In genomic region chr1:23867953-23868847, GRCh38 we compare ENCODE assay signal across 8 cellular contexts. TPM values are rescaled to one million over a fixed set of nuclear protein-coding genes. Genes with fewer than 3 reads are reported as not detected.
DNase-seq lines count a peak whose midpoint lies in the region; ATAC-seq and TF ChIP-seq lines count a peak whose summit lies in the region.

Gene FUCA1, minus strand, starts transcription at chr1:23868290. Its CDS starts 4 bp downstream, at chr1:23868286.

- no peaks in the 10 kb centered on the region for H3K27me3 ChIP-seq in kidney epithelial cell (ENCODE audit: control insufficient read depth, insufficient read depth, low read length)

- no peaks in the 10 kb centered on the region for H3K36me3 ChIP-seq in kidney epithelial cell (ENCODE audit: control insufficient read depth, insufficient read depth, low read length)

- peak; percentile 78 for TF ChIP-seq POLR2A in GM18951 (IDR thresholded peaks at IDR 0.05; ENCODE audit: extremely low read depth, insufficient read depth, insufficient read length)

- peak; percentile 89 for TF ChIP-seq CTCF in AG10803 (conservative IDR thresholded peaks at IDR 0.05; ENCODE audit: low read length)
- TF ChIP-seq CTCF in kidney epithelial cell (IDR thresholded peaks at IDR 0.05; ENCODE audit: insufficient read depth, low read length, poor library complexity, severe bottlenecking), result peak; percentile 95

- in situ Hi-C loops in GM18951 (cut with MboI; ENCODE audit: low sequenced_read_pairs, unreplicated experiment), result loop anchor here (10.0 kb wide), 1 partner anchor 53 kb away; no protein-coding TSS in a partner anchor

- ATAC-seq in HG03196 (IDR thresholded peaks at IDR 0.05; ENCODE audit: unreplicated experiment), result peak; percentile 76

- DNase-seq in AG10803 (ENCODE audit: low read depth) (peak; percentile 70), NCI-H345 (lab: John Stamatoyannopoulos, UW) (peak; percentile 97), cerebellum (ENCODE audit: low spot score) (peak; percentile 98), kidney epithelial cell (ENCODE audit: low read depth) (peak; percentile 66)
- peak; percentile 92 for DNase-seq in activated CD4-positive, CD25-positive, alpha-beta regulatory T cell treated with anti-CD3 and anti-CD28 coated beads, Interleukin-2, amount 50 U/mL, for 72 hours
- DNase-seq in stimulated activated CD4-positive, alpha-beta T cell treated with anti-CD3 and anti-CD28 coated beads, Interleukin-15, amount 100 ng/mL, for 48 hours (ENCODE audit: low read depth in 2 of 2), result peak; percentile 85 to 93

- H3K4me3 ChIP-seq in AG10803 (ENCODE audit: low read length) (peak within 1 kb of the TSS; percentile 64), kidney epithelial cell (ENCODE audit: low read depth, low read length) (peak within 1 kb of the TSS; percentile 89)

RNA-seq across cellular contexts. Expression of gene FUCA1, which starts in this region (rescaled TPM):
- total RNA-seq in cerebellum (11.9 TPM), kidney epithelial cell (37.6 and 40.7 TPM in 2 replicates)

Comparison
In these comparisons a context has a peak if more than half of its experiments do, and no peak if none do; other contexts are left out.
1. Peak in every context shown above with its lines: DNase-seq, ATAC-seq and H3K4me3 ChIP-seq.